In genomic region chr1:174726167-174726879, GRCh38 we compare ENCODE assay signal across 1 cellular context.
TF ChIP-seq lines count a peak whose summit lies in the region.

No MANE protein-coding gene starts in this region.

TF ChIP-seq in GM23338, 12 proteins besides CTCF, POLR2A, EP300 and RAD21 (continued from another document):
- no peak for TF ChIP-seq ZNF462 (CRISPR knock-in tag; IDR thresholded peaks at IDR 0.05)
- no peak for TF ChIP-seq STAT1 (IDR thresholded peaks at IDR 0.05; ENCODE audit: unreplicated experiment)
- no peak for TF ChIP-seq POLR2AphosphoS5 (IDR thresholded peaks at IDR 0.05; ENCODE audit: low read depth)
